Comparison of ENCODE assay signal across 10 cellular contexts in the genomic region with DNA sequence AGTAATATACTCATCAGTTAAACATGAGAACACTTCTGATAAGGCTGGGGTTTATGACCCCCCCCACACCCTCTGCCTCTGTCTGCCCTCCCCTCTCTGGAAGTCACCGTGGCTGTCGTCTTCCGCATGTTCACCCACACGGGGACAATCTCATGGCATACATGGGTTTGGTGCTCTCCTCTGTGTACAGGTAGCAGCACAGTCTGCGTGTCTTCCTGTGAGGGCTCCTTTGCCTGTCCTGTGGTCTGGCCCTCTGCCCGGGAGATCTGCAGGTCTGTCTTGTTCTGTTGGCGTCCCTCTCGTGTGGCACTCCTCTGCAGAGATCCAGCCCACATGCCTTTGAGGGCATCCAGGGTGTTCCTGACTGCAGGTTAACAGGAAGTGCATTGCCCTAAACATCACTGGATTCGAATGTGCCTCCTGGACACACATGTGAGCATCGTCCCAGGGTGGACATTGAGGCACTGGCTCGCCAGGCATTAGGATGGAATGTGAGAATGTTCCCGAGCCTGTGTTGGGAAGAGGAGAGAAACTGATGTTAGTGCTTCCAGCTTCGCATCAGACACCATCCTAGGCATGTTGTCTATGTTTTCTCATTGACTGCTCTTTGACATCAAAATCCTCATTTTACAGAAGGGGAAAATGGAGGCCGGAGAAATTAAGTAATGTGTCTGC. TPM values are rescaled to one million over a fixed set of nuclear protein-coding genes. Genes with fewer than 3 reads are reported as not detected.
A peak's percentile ranks its signal among the peaks of the same experiment; 100 is the strongest.
DNase-seq lines count a peak whose midpoint lies in the region; ATAC-seq and FAIRE-seq lines count a peak whose summit lies in the region.
"Had no signal": no experiment of that assay in that cellular context is flagged by ENCODE, and none has a peak within 500 bp of the region (broad histone marks: within the 10 kb centered on the region; RNA-seq: fewer than 3 reads in every experiment).

No MANE protein-coding gene starts in this region.

- peak; percentile 53 for FAIRE-seq in urothelium cell line (lab: Jason Lieb, UNC)
- FAIRE-seq: frontal cortex had no signal

- H3K27me3 ChIP-seq in adipocyte (replicated peaks; ENCODE audit: control insufficient read depth, insufficient read depth, low read length), result peaks cover 2% of the 10 kb centered on the region
- no peaks in the 10 kb centered on the region for H3K27me3 ChIP-seq in muscle layer of duodenum (ENCODE audit: low read depth, low read length)

- H3K4me1 ChIP-seq in adipocyte (ENCODE audit: control insufficient read depth, insufficient read depth, low read length) (peaks cover 19% of the 10 kb centered on the region), muscle layer of duodenum (ENCODE audit: control insufficient read depth in 1 of 2, insufficient read depth in 2 of 2, low read length in 2 of 2) (peaks cover 9 to 70% of the 10 kb centered on the region in 2 donors)

- H3K36me3 ChIP-seq in adipocyte (ENCODE audit: control insufficient read depth, insufficient read depth, low read length, severe bottlenecking) (no peaks in the 10 kb centered on the region), muscle layer of duodenum (ENCODE audit: control insufficient read depth in 1 of 2, insufficient read depth in 2 of 2, low read length in 2 of 2) (no peaks in the 10 kb centered on the region)

- no peaks in the 10 kb centered on the region for H3K9me3 ChIP-seq in adipocyte (ENCODE audit: control insufficient read depth, low read length)
- no peaks in the 10 kb centered on the region for H3K9me3 ChIP-seq in muscle layer of duodenum (ENCODE audit: control insufficient read depth in 1 of 2, low read length in 2 of 2)

- H3K9ac ChIP-seq in adipocyte (ENCODE audit: low read length), result peak overlapping the region; percentile 27

- intact Hi-C loops in left ventricle myocardium superior (cut with micrococcal nuclease) (no loop called here), cardiac septum (cut with DNase I) (no loop called here)

- H3K4me3 ChIP-seq in adipocyte (ENCODE audit: low read length) (no peak overlapping the region), muscle layer of duodenum (ENCODE audit: low read depth in 1 of 2, low read length in 2 of 2) (no peak overlapping the region)

- DNase-seq in left ventricle myocardium superior (peak; percentile 8), cardiac septum (ENCODE audit: low spot score) (no peak), adipocyte (ENCODE audit: low read depth) (no peak), urothelium cell line (ENCODE audit: low spot score) (peak; percentile 77), ecto neural progenitor cell (ENCODE audit: low spot score) (no peak), AML-193 (lab: John Stamatoyannopoulos, UW) (no peak), NOMO-1 treated with DMSO at 0.1 percent for 48 hours (lab: John Stamatoyannopoulos, UW; ENCODE audit: unreplicated experiment) (no peak)
- DNase-seq: NCI-H446 treated with DMSO at 0.1 percent for 48 hours had no signal

- ATAC-seq in left ventricle myocardium superior, result no peak

- H3K27ac ChIP-seq in muscle layer of duodenum (ENCODE audit: low read length), result peak overlapping the region; percentile 49

RNA-seq across cellular contexts. Expression of a gene that starts 54.5 kb away (rescaled TPM):
- total RNA-seq in left ventricle myocardium superior, result 0.59 TPM
- total RNA-seq in cardiac septum, result 0.40 TPM

Comparison
In these comparisons a context has a peak if more than half of its experiments do, and no peak if none do; other contexts are left out.
1. DNase-seq: peak in left ventricle myocardium superior (single experiment) and urothelium cell line (single experiment); none in cardiac septum (single experiment), adipocyte (single experiment), ecto neural progenitor cell (single experiment), AML-193 (0 of 2) and NOMO-1 treated with DMSO at 0.1 percent for 48 hours (single experiment).